Comparison of ENCODE assay signal across 12 cellular contexts in genomic region chr17:6557040-6557438, GRCh38. TPM values are rescaled to one million over a fixed set of nuclear protein-coding genes. Genes with fewer than 3 reads are reported as not detected.
DNase-seq lines count a peak whose midpoint lies in the region; ATAC-seq and TF ChIP-seq lines count a peak whose summit lies in the region.
"Had no signal": no experiment of that assay in that cellular context is flagged by ENCODE, and none has a peak within 500 bp of the region (broad histone marks: within the 10 kb centered on the region; RNA-seq: fewer than 3 reads in every experiment).

No MANE protein-coding gene starts in this region.

- peak overlapping the region; percentile 76 for H3K4me3 Mint-ChIP-seq in Caco-2 (ENCODE audit: unreplicated experiment)
- peak overlapping the region in 2 of 3 donors; percentile 41 to 62 for H3K4me3 Mint-ChIP-seq in T-cell
- H3K4me3 Mint-ChIP-seq: activated naive CD4-positive, alpha-beta T cell treated with anti-CD3 and anti-CD28 coated beads for 36 hours had no signal

- H3K4me1 Mint-ChIP-seq in Caco-2 (ENCODE audit: low read depth, unreplicated experiment) (no peaks in the 10 kb centered on the region), T-cell (peaks cover 10 to 16% (median 12%) of the 10 kb centered on the region in 3 donors)

- intact Hi-C loops in Caco-2 (cut with micrococcal nuclease; ENCODE audit: unreplicated experiment): no loop called here
- intact Hi-C loops in ovary (cut with DNase I): loop anchor here in 2 of 4 donors (5.0 kb wide), 1 partner anchor 85 kb away; no protein-coding TSS in a partner anchor

- no peak for TF ChIP-seq CTCF in Caco-2 (IDR thresholded peaks at IDR 0.05; ENCODE audit: insufficient read depth in 1 of 2, low read depth in 1 of 2, low read length in 1 of 2, severe bottlenecking in 1 of 2, unreplicated experiment in 1 of 2)
- TF ChIP-seq CTCF in gastroesophageal sphincter (IDR thresholded peaks at IDR 0.05): no peak
- no peak for TF ChIP-seq CTCF in ovary (IDR thresholded peaks at IDR 0.05)
- TF ChIP-seq CTCF in brain microvascular endothelial cell (IDR thresholded peaks at IDR 0.05; ENCODE audit: low read depth, low read length, missing control alignments): no peak

- H3K4me1 ChIP-seq in Caco-2 (no peaks in the 10 kb centered on the region), gastroesophageal sphincter (peaks cover 0 to 61% (median 18%) of the 10 kb centered on the region in 3 donors), ovary (ENCODE audit: insufficient read depth) (peaks cover 30% of the 10 kb centered on the region)

- WGBS in gastroesophageal sphincter (ENCODE audit: low coverage in 1 of 2), 2 donors: 7 to 8% methylated on average over 2 to 4 of the region's 9 CpGs
- WGBS in ovary, 3 donors: 44 to 56% (median 55%) methylated on average over 9 of the region's 9 CpGs

- H3K36me3 Mint-ChIP-seq in Caco-2 (ENCODE audit: insufficient read depth, unreplicated experiment) (no peaks in the 10 kb centered on the region), T-cell (peaks cover 3% of the 10 kb centered on the region)

- DNase-seq in Caco-2: no peak
- DNase-seq in T-cell: no peak
- no peak for DNase-seq in ovary
- no peak for DNase-seq in cerebellar nuclear complex (lab: John Stamatoyannopoulos, UW)
- no peak for DNase-seq in brain microvascular endothelial cell
- DNase-seq: activated naive CD4-positive, alpha-beta T cell treated with anti-CD3 and anti-CD28 coated beads for 36 hours; KBM-7; NCI-H446; Right ventricle myocardium superior had no signal

- peak overlapping the region; percentile 38 for H3K4me3 ChIP-seq in Caco-2 (ENCODE audit: low read depth, low read length)
- peak overlapping the region; percentile 52 to 87 for H3K4me3 ChIP-seq in gastroesophageal sphincter
- peak overlapping the region; percentile 40 for H3K4me3 ChIP-seq in ovary
- H3K4me3 ChIP-seq in brain microvascular endothelial cell (ENCODE audit: low read depth, low read length): no peak overlapping the region

- TF ChIP-seq POLR2A in gastroesophageal sphincter (IDR thresholded peaks at IDR 0.05): no peak
- no peak for TF ChIP-seq POLR2A in ovary (IDR thresholded peaks at IDR 0.05)

- CTCF ChIA-PET in Caco-2 (lab: Charles Lee) (no interaction called here), T-cell (lab: Charles Lee) (no interaction called here)

- H3K27me3 ChIP-seq in Caco-2 (replicated peaks; ENCODE audit: control insufficient read depth, insufficient read depth, low read length) (no peaks in the 10 kb centered on the region), gastroesophageal sphincter (peaks cover 16% of the 10 kb centered on the region), ovary (no peaks in the 10 kb centered on the region), brain microvascular endothelial cell (replicated peaks) (peaks cover 19% of the 10 kb centered on the region)

- H3K27ac ChIP-seq in gastroesophageal sphincter (peak overlapping the region; percentile 85 to 94 (median 90)), ovary (peak overlapping the region; percentile 50 to 87), brain microvascular endothelial cell (no peak overlapping the region)

- H3K9me3 ChIP-seq in Caco-2 (no peaks in the 10 kb centered on the region), gastroesophageal sphincter (no peaks in the 10 kb centered on the region), ovary (no peaks in the 10 kb centered on the region)

- in situ Hi-C loops in brain microvascular endothelial cell (cut with HindIII; ENCODE audit: low pct_ligation_motif_present, low sequenced_read_pairs): no loop called here

- no TSS peak for BruUV-seq in Caco-2 (replicated peaks; lab: Mats Ljungman, UMichigan)

- H3K27me3 Mint-ChIP-seq in Caco-2 (ENCODE audit: insufficient read depth, unreplicated experiment) (no peaks in the 10 kb centered on the region), T-cell (peaks cover 49 to 62% of the 10 kb centered on the region in 2 donors)

- H3K9me3 Mint-ChIP-seq in Caco-2 (ENCODE audit: unreplicated experiment) (no peaks in the 10 kb centered on the region), T-cell (no peaks in the 10 kb centered on the region)
- H3K9me3 Mint-ChIP-seq: activated naive CD4-positive, alpha-beta T cell treated with anti-CD3 and anti-CD28 coated beads for 36 hours had no signal

- POLR2A ChIA-PET in Caco-2 (lab: Charles Lee) (no interaction called here), T-cell (lab: Charles Lee) (no interaction called here)

- H3K27ac Mint-ChIP-seq in Caco-2 (ENCODE audit: unreplicated experiment): no peak overlapping the region
- no peak overlapping the region for H3K27ac Mint-ChIP-seq in T-cell
- H3K27ac Mint-ChIP-seq: activated naive CD4-positive, alpha-beta T cell treated with anti-CD3 and anti-CD28 coated beads for 36 hours had no signal

- TF ChIP-seq EP300 in gastroesophageal sphincter (IDR thresholded peaks at IDR 0.05) (no peak), ovary (IDR thresholded peaks at IDR 0.05) (no peak)

- ATAC-seq in T-cell (replicated peaks in 1 of 4) (no peak), gastroesophageal sphincter (no peak), esophagus mucosa (no peak), HG03378 (IDR thresholded peaks at IDR 0.05; ENCODE audit: unreplicated experiment) (no peak)

- H3K36me3 ChIP-seq in Caco-2 (ENCODE audit: control insufficient read depth, insufficient read depth, low read length) (no peaks in the 10 kb centered on the region), gastroesophageal sphincter (no peaks in the 10 kb centered on the region), ovary (no peaks in the 10 kb centered on the region), brain microvascular endothelial cell (replicated peaks) (no peaks in the 10 kb centered on the region)

RNA-seq across cellular contexts. Expression of gene PITPNM3, which starts 0.7 kb away (rescaled TPM):
- 0.32 and 0.50 TPM in 2 replicates for total RNA-seq in Caco-2 (2022)
- total RNA-seq in T-cell: under 1 TPM; 0.20 to 0.98 (median 0.61) TPM
- total RNA-seq in gastroesophageal sphincter: 10 to 100 TPM; 23.3 to 87.7 (median 47.8) TPM
- 10 to 100 TPM; 10.0 to 68.7 (median 30.3) TPM for total RNA-seq in ovary
- polyA plus RNA-seq in ovary: 10 to 100 TPM; 10.3 to 12.8 TPM
- 20.1 TPM for total RNA-seq in esophagus mucosa
